12 cellular contexts compared by ENCODE assay signal in genomic region chr1:11473635-11474034, GRCh38. TPM values are rescaled to one million over a fixed set of nuclear protein-coding genes. Genes with fewer than 3 reads are reported as not detected.
DNase-seq lines count a peak whose midpoint lies in the region; ATAC-seq and TF ChIP-seq lines count a peak whose summit lies in the region.
"Had no signal": no experiment of that assay in that cellular context is flagged by ENCODE, and none has a peak within 500 bp of the region (broad histone marks: within the 10 kb centered on the region; RNA-seq: fewer than 3 reads in every experiment).

No MANE protein-coding gene starts in this region.

- H3K36me3 ChIP-seq in hepatocyte (replicated peaks; ENCODE audit: insufficient read depth, low read depth) = no peaks in the 10 kb centered on the region
- H3K36me3 ChIP-seq in upper lobe of right lung = no peaks in the 10 kb centered on the region
- no peaks in the 10 kb centered on the region for H3K36me3 ChIP-seq in CD8-positive, alpha-beta memory T cell (ENCODE audit: insufficient read depth, low read length)
- H3K36me3 ChIP-seq: gastrocnemius medialis, transverse colon had no signal

- peaks cover 2% of the 10 kb centered on the region for H3K23me2 ChIP-seq in H9 (ENCODE audit: insufficient read length, low read depth, low read length, poor library complexity, severe bottlenecking)

- H3K79me2 ChIP-seq in H9 (ENCODE audit: insufficient read depth, low read length) (no peaks in the 10 kb centered on the region), hepatocyte (no peaks in the 10 kb centered on the region)

- ATAC-seq in HG03108 (IDR thresholded peaks at IDR 0.05; ENCODE audit: unreplicated experiment) = no peak
- ATAC-seq in upper lobe of right lung = no peak
- ATAC-seq: gastrocnemius medialis had no signal

- H3K9me2 ChIP-seq in hepatocyte (replicated peaks; ENCODE audit: insufficient read depth) = no peaks in the 10 kb centered on the region

- H2BK12ac ChIP-seq in H9 (ENCODE audit: insufficient read length, low read depth, low read length) = no peak overlapping the region

- H3K27me3 Mint-ChIP-seq in H9 (ENCODE audit: low read depth) = peaks cover 38% of the 10 kb centered on the region
- H3K27me3 Mint-ChIP-seq in activated CD4-positive, alpha-beta T cell treated with anti-CD3 and anti-CD28 coated beads, Interleukin-2, amount 10 ng/mL, durations not matched to agents 7 days and 5 days = peaks cover 8% of the 10 kb centered on the region
- H3K27me3 Mint-ChIP-seq in CD8-positive, alpha-beta memory T cell = peaks cover 27 to 63% of the 10 kb centered on the region in 2 donors

- no peak overlapping the region for H3K27ac ChIP-seq in H9 (ENCODE audit: insufficient read length, low read depth, low read length)
- no peak overlapping the region for H3K27ac ChIP-seq in hepatocyte
- H3K27ac ChIP-seq in upper lobe of right lung = no peak overlapping the region
- H3K27ac ChIP-seq in CD8-positive, alpha-beta memory T cell (ENCODE audit: low read depth, low read length) = no peak overlapping the region
- H3K27ac ChIP-seq: gastrocnemius medialis, transverse colon had no signal

- H2BK20ac ChIP-seq in H9 (ENCODE audit: low read depth, low read length, poor library complexity, severe bottlenecking) = no peak overlapping the region

- H2BK120ac ChIP-seq in H9 (ENCODE audit: low read depth, low read length, poor library complexity, severe bottlenecking) = no peak overlapping the region

- WGBS in H9 (ENCODE audit: extremely low coverage, insufficient read length, low lambda C conversion rate) = no CpG with 5 or more reads among the region's 5 CpGs
- WGBS in hepatocyte (ENCODE audit: low lambda C conversion rate, missing lambda C conversion rate) = 31% methylated on average over 5 of the region's 5 CpGs

- intact Hi-C loops in upper lobe of right lung (cut with DNase I) = loop anchor here (10.0 kb wide), 1 partner anchor 171 kb away; no protein-coding TSS in a partner anchor

- no peak overlapping the region for H2BK5ac ChIP-seq in H9 (ENCODE audit: insufficient read length, low read length)

- peak; percentile 45 for DNase-seq in Ammon's horn (ENCODE audit: low spot score)
- DNase-seq in H9 = peak; percentile 66
- peak; percentile 55 for DNase-seq in activated CD4-positive, alpha-beta T cell treated with anti-CD3 and anti-CD28 coated beads, Interleukin-2, amount 10 ng/mL, durations not matched to agents 7 days and 5 days
- peak; percentile 26 for DNase-seq in hepatocyte (ENCODE audit: low spot score)
- DNase-seq in upper lobe of right lung = no peak
- no peak for DNase-seq in NCI-H2081 (lab: John Stamatoyannopoulos, UW)
- no peak for DNase-seq in CD8-positive, alpha-beta memory T cell
- DNase-seq: amniotic stem cell, gastrocnemius medialis, transverse colon had no signal

- H3K9me3 Mint-ChIP-seq in H9 = no peaks in the 10 kb centered on the region
- H3K9me3 Mint-ChIP-seq in activated CD4-positive, alpha-beta T cell treated with anti-CD3 and anti-CD28 coated beads, Interleukin-2, amount 10 ng/mL, durations not matched to agents 7 days and 5 days = peaks cover 1% of the 10 kb centered on the region
- peaks cover 0 to 2% (median 0%) of the 10 kb centered on the region in 5 donors for H3K9me3 Mint-ChIP-seq in CD8-positive, alpha-beta memory T cell
- H3K9me3 Mint-ChIP-seq: T-helper 2 cell treated with Interferon-gamma antibody and Interleukin-4, amounts not matched to agents 5 μg/mL and 100 μg/mL, for 36 hours had no signal

- H3K4ac ChIP-seq in H9 (ENCODE audit: low read depth, low read length) = no peak overlapping the region

- no peaks in the 10 kb centered on the region for H3K79me1 ChIP-seq in H9 (ENCODE audit: insufficient read depth, low read depth, low read length, poor library complexity, severe bottlenecking)

- no peak overlapping the region for H3K9ac ChIP-seq in H9 (ENCODE audit: extremely low read depth, insufficient read length, low read length)

- H2AK5ac ChIP-seq in H9 (ENCODE audit: insufficient read length, low read length) = no peak overlapping the region

- no peak overlapping the region for H2BK15ac ChIP-seq in H9 (ENCODE audit: low read depth, low read length)

- H3K27me3 ChIP-seq in H9 (ENCODE audit: insufficient read depth, low read length) = peaks cover 8% of the 10 kb centered on the region; the same call in 1 of the 2 replicates
- peaks cover 21% of the 10 kb centered on the region for H3K27me3 ChIP-seq in hepatocyte
- peaks cover 33% of the 10 kb centered on the region for H3K27me3 ChIP-seq in upper lobe of right lung
- H3K27me3 ChIP-seq in CD8-positive, alpha-beta memory T cell (ENCODE audit: insufficient read depth, low read length, poor library complexity, severe bottlenecking) = no peaks in the 10 kb centered on the region

- no peak overlapping the region for H3K56ac ChIP-seq in H9 (ENCODE audit: insufficient read length, low read depth, low read length)

- no peak overlapping the region for H2AFZ ChIP-seq in H9 (ENCODE audit: low read length)
- no peak overlapping the region for H2AFZ ChIP-seq in hepatocyte

- no peak overlapping the region for H3K4me3 ChIP-seq in hepatocyte
- H3K4me3 ChIP-seq in upper lobe of right lung = no peak overlapping the region
- H3K4me3 ChIP-seq in CD8-positive, alpha-beta memory T cell (ENCODE audit: low read length) = no peak overlapping the region
- H3K4me3 ChIP-seq: gastrocnemius medialis, transverse colon had no signal

- H3K27ac Mint-ChIP-seq in H9 = no peak overlapping the region
- H3K27ac Mint-ChIP-seq in activated CD4-positive, alpha-beta T cell treated with anti-CD3 and anti-CD28 coated beads, Interleukin-2, amount 10 ng/mL, durations not matched to agents 7 days and 5 days = no peak overlapping the region
- no peak overlapping the region for H3K27ac Mint-ChIP-seq in CD8-positive, alpha-beta memory T cell
- H3K27ac Mint-ChIP-seq: T-helper 2 cell treated with Interferon-gamma antibody and Interleukin-4, amounts not matched to agents 5 μg/mL and 100 μg/mL, for 36 hours had no signal

- H3K9me3 ChIP-seq in H9 (ENCODE audit: control insufficient read depth, low read depth, low read length) (no peaks in the 10 kb centered on the region), hepatocyte (ENCODE audit: low read depth) (no peaks in the 10 kb centered on the region), upper lobe of right lung (no peaks in the 10 kb centered on the region)
- no peaks in the 10 kb centered on the region for H3K9me3 ChIP-seq in CD8-positive, alpha-beta memory T cell (ENCODE audit: low read length)
- H3K9me3 ChIP-seq: gastrocnemius medialis, transverse colon had no signal

- no peak overlapping the region for H3K23ac ChIP-seq in H9 (ENCODE audit: insufficient read length, low read depth, low read length)

- no peak overlapping the region for H4K91ac ChIP-seq in H9 (ENCODE audit: insufficient read length, low read depth, low read length)

- H3T11ph ChIP-seq in H9 (ENCODE audit: low read length) = no peak overlapping the region

- H3K4me1 Mint-ChIP-seq in H9 = peaks cover 0 to 8% of the 10 kb centered on the region in 2 experiments; a peak in 2 of 4 replicates
- H3K4me1 Mint-ChIP-seq in activated CD4-positive, alpha-beta T cell treated with anti-CD3 and anti-CD28 coated beads, Interleukin-2, amount 10 ng/mL, durations not matched to agents 7 days and 5 days = no peaks in the 10 kb centered on the region
- H3K4me1 Mint-ChIP-seq in CD8-positive, alpha-beta memory T cell = peaks cover 0 to 4% (median 2%) of the 10 kb centered on the region in 3 donors

- H4K8ac ChIP-seq in H9 (replicated peaks; ENCODE audit: insufficient read length, low read depth, low read length) = no peak overlapping the region

- H4K20me1 ChIP-seq in H9 (ENCODE audit: control insufficient read depth, insufficient read depth, insufficient read length) (no peaks in the 10 kb centered on the region), hepatocyte (ENCODE audit: insufficient read depth, poor library complexity, severe bottlenecking) (no peaks in the 10 kb centered on the region)

- H3K4me2 ChIP-seq in H9 (ENCODE audit: insufficient read depth, insufficient read length, low read length) (no peak overlapping the region), hepatocyte (no peak overlapping the region)

- TF ChIP-seq CTCF in H9 (conservative IDR thresholded peaks at IDR 0.05) = no peak
- no peak for TF ChIP-seq CTCF in hepatocyte (IDR thresholded peaks at IDR 0.05; ENCODE audit: poor library complexity)
- TF ChIP-seq CTCF in upper lobe of right lung (IDR thresholded peaks at IDR 0.05) = no peak

- POLR2A ChIA-PET in activated CD4-positive, alpha-beta T cell treated with anti-CD3 and anti-CD28 coated beads, Interleukin-2, amount 10 ng/mL, durations not matched to agents 7 days and 5 days (lab: Charles Lee) = no interaction called here
- POLR2A ChIA-PET in CD8-positive, alpha-beta memory T cell (lab: Charles Lee) = no interaction called here

- H4K5ac ChIP-seq in H9 (ENCODE audit: insufficient read length, low read depth, low read length) = no peak overlapping the region

- no peak overlapping the region for H3K18ac ChIP-seq in H9 (ENCODE audit: insufficient read length, low read depth, low read length)

- no peaks in the 10 kb centered on the region for H3K36me3 Mint-ChIP-seq in H9 (ENCODE audit: insufficient read depth in 1 of 3, low read depth in 3 of 3)
- H3K36me3 Mint-ChIP-seq in activated CD4-positive, alpha-beta T cell treated with anti-CD3 and anti-CD28 coated beads, Interleukin-2, amount 10 ng/mL, durations not matched to agents 7 days and 5 days (ENCODE audit: low read depth) = no peaks in the 10 kb centered on the region
- H3K36me3 Mint-ChIP-seq in CD8-positive, alpha-beta memory T cell = no peaks in the 10 kb centered on the region

- H3K4me1 ChIP-seq in H9 (ENCODE audit: insufficient read depth, low read length) (no peaks in the 10 kb centered on the region), hepatocyte (ENCODE audit: insufficient read depth) (no peaks in the 10 kb centered on the region), upper lobe of right lung (no peaks in the 10 kb centered on the region)
- H3K4me1 ChIP-seq in CD8-positive, alpha-beta memory T cell (ENCODE audit: insufficient read depth, low read length) = no peaks in the 10 kb centered on the region

- CTCF ChIA-PET in activated CD4-positive, alpha-beta T cell treated with anti-CD3 and anti-CD28 coated beads, Interleukin-2, amount 10 ng/mL, durations not matched to agents 7 days and 5 days (lab: Charles Lee) = interaction anchor here (1.4 kb wide), 1 partner anchor 9 kb away, joined by 4 read pairs; no protein-coding TSS in a partner anchor
- CTCF ChIA-PET in CD8-positive, alpha-beta memory T cell (lab: Charles Lee) = no interaction called here

- H3K4me3 Mint-ChIP-seq in H9 = no peak overlapping the region; a peak in 1 of 5 replicates
- no peak overlapping the region for H3K4me3 Mint-ChIP-seq in activated CD4-positive, alpha-beta T cell treated with anti-CD3 and anti-CD28 coated beads, Interleukin-2, amount 10 ng/mL, durations not matched to agents 7 days and 5 days
- H3K4me3 Mint-ChIP-seq in CD8-positive, alpha-beta memory T cell = no peak overlapping the region
- H3K4me3 Mint-ChIP-seq: T-helper 2 cell treated with Interferon-gamma antibody and Interleukin-4, amounts not matched to agents 5 μg/mL and 100 μg/mL, for 36 hours had no signal

- H3K14ac ChIP-seq in H9 (ENCODE audit: insufficient read depth, low read length) = no peak overlapping the region

RNA-seq across cellular contexts. Expression of gene DISP3, which starts 5.3 kb away (rescaled TPM):
- total RNA-seq in H9 (2021) = 3.5 and 3.6 TPM in 2 replicates
- under 1 TPM; 0.92 TPM for total RNA-seq in activated CD4-positive, alpha-beta T cell treated with anti-CD3 and anti-CD28 coated beads, Interleukin-2, amount 10 ng/mL, durations not matched to agents 7 days and 5 days
- total RNA-seq in hepatocyte = 0.08 and 0.10 TPM in 2 replicates
- 0.34 TPM in 1 of 2 replicates, not detected in the other for polyA plus RNA-seq in hepatocyte
- total RNA-seq in upper lobe of right lung = not detected
- total RNA-seq in CD8-positive, alpha-beta memory T cell = under 1 TPM; 0.35 to 0.42 TPM
- polyA plus RNA-seq in CD8-positive, alpha-beta memory T cell = 0.46 TPM
- total RNA-seq: gastrocnemius medialis had no signal

Comparison
In these comparisons a context has a peak if more than half of its experiments do, and no peak if none do; other contexts are left out.
1. DNase-seq: peak in Ammon's horn (single experiment), H9 (single experiment), activated CD4-positive, alpha-beta T cell treated with anti-CD3 and anti-CD28 coated beads, Interleukin-2, amount 10 ng/mL, durations not matched to agents 7 days and 5 days (single experiment) and hepatocyte (single experiment); none in upper lobe of right lung (single experiment), NCI-H2081 (0 of 2) and CD8-positive, alpha-beta memory T cell (0 of 5).